7 cellular contexts compared by ENCODE assay signal in the genomic region with DNA sequence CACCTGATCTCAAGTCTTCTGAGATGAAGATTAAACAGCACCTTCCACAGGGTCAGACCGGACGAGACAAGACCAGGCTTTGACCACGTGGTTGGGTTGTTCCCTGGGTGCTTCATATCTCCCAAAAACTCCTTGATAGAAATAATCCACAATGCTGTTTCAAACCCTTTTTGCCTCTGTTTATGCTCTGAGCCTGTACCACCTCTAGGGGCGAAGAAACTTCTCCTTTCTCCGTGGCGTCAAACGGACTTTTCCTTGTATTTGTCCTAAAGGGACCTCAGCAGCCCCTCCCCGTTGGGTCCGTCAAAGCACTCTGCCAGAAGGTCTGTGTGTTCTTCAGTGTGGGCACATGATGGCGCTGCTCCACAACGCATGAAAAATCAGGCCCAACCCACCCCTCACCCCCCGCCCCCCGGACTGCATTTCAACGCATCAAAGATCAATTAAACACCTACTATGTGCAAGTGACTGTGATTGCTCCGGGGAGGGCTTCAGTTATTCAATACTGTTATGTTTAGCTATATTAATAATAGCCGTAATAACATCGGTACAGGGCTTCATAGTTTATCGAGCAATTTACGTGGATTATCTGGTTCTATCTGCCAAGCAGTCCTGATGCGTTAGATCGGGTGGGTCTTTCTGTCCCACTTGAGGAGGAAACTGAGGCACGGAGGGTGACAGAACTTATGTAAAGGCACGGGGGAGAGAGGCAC. TPM values are rescaled to one million over a fixed set of nuclear protein-coding genes. Genes with fewer than 3 reads are reported as not detected.
DNase-seq lines count a peak whose midpoint lies in the region; ATAC-seq and TF ChIP-seq lines count a peak whose summit lies in the region.

No MANE protein-coding gene starts in this region.

- H3K4me1 Mint-ChIP-seq in memory B cell: peaks cover 20% of the 10 kb centered on the region

- ATAC-seq in SK-N-SH treated with all-trans-retinoic acid at 6 μM for 48 hours: peak; percentile 78
- ATAC-seq in memory B cell (ENCODE audit: low read depth): peak; percentile 74
- no peak for ATAC-seq in HG03432 (IDR thresholded peaks at IDR 0.05; ENCODE audit: unreplicated experiment)

- H3K27me3 Mint-ChIP-seq in memory B cell: peaks cover 3% of the 10 kb centered on the region

- no peak overlapping the region for H3K4me3 Mint-ChIP-seq in memory B cell

- peak; percentile 74 for DNase-seq in G401 (ENCODE audit: low spot score)
- peak; percentile 60 for DNase-seq in LHCN-M2 (ENCODE audit: low read depth)
- peak; percentile 48 to 69 for DNase-seq in dermis microvascular lymphatic vessel endothelial cell (ENCODE audit: low read depth in 2 of 2)
- DNase-seq in memory B cell (ENCODE audit: low spot score in 2 of 2): peak in 1 of 2 donors; percentile 25
- DNase-seq in T-helper 9 cell: no peak

- peaks cover 2% of the 10 kb centered on the region for H3K9me3 Mint-ChIP-seq in memory B cell

- in situ Hi-C loops in G401 (cut with HindIII; ENCODE audit: low sequenced_read_pairs): no loop called here

- no peaks in the 10 kb centered on the region for H3K36me3 Mint-ChIP-seq in memory B cell

- peak overlapping the region; percentile 11 for H3K27ac Mint-ChIP-seq in memory B cell

TF ChIP-seq in SK-N-SH treated with all-trans-retinoic acid at 6 μM for 48 hours, 23 proteins besides CTCF, POLR2A, EP300 and RAD21:
- TF ChIP-seq, protein P1, sequence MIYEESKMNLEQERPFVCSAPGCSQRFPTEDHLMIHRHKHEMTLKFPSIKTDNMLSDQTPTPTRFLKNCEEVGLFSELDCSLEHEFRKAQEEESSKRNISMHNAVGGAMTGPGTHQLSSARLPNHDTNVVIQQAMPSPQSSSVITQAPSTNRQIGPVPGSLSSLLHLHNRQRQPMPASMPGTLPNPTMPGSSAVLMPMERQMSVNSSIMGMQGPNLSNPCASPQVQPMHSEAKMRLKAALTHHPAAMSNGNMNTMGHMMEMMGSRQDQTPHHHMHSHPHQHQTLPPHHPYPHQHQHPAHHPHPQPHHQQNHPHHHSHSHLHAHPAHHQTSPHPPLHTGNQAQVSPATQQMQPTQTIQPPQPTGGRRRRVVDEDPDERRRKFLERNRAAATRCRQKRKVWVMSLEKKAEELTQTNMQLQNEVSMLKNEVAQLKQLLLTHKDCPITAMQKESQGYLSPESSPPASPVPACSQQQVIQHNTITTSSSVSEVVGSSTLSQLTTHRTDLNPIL (CRISPR knock-in tag; IDR thresholded peaks at IDR 0.05; ENCODE audit: low read depth): no peak
- TF ChIP-seq ZNF8 (CRISPR knock-in tag; IDR thresholded peaks at IDR 0.05) (no peak), PPARA (CRISPR knock-in tag; IDR thresholded peaks at IDR 0.05; ENCODE audit: borderline replicate concordance) (no peak), ZNF565 (CRISPR knock-in tag; conservative IDR thresholded peaks at IDR 0.05; ENCODE audit: low read depth) (no peak), ESRRG (CRISPR knock-in tag; IDR thresholded peaks at IDR 0.05) (no peak), OSR1 (CRISPR knock-in tag; IDR thresholded peaks at IDR 0.05) (no peak), TCF4 (CRISPR knock-in tag; IDR thresholded peaks at IDR 0.05; ENCODE audit: borderline replicate concordance) (no peak), ZNF70 (CRISPR knock-in tag; IDR thresholded peaks at IDR 0.05) (no peak), GLIS3 (CRISPR knock-in tag; IDR thresholded peaks at IDR 0.05) (no peak)
- TF ChIP-seq, protein P2, sequence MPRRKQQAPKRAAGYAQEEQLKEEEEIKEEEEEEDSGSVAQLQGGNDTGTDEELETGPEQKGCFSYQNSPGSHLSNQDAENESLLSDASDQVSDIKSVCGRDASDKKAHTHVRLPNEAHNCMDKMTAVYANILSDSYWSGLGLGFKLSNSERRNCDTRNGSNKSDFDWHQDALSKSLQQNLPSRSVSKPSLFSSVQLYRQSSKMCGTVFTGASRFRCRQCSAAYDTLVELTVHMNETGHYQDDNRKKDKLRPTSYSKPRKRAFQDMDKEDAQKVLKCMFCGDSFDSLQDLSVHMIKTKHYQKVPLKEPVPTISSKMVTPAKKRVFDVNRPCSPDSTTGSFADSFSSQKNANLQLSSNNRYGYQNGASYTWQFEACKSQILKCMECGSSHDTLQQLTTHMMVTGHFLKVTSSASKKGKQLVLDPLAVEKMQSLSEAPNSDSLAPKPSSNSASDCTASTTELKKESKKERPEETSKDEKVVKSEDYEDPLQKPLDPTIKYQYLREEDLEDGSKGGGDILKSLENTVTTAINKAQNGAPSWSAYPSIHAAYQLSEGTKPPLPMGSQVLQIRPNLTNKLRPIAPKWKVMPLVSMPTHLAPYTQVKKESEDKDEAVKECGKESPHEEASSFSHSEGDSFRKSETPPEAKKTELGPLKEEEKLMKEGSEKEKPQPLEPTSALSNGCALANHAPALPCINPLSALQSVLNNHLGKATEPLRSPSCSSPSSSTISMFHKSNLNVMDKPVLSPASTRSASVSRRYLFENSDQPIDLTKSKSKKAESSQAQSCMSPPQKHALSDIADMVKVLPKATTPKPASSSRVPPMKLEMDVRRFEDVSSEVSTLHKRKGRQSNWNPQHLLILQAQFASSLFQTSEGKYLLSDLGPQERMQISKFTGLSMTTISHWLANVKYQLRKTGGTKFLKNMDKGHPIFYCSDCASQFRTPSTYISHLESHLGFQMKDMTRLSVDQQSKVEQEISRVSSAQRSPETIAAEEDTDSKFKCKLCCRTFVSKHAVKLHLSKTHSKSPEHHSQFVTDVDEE (CRISPR knock-in tag; IDR thresholded peaks at IDR 0.05): no peak
- TF ChIP-seq, protein P3, sequence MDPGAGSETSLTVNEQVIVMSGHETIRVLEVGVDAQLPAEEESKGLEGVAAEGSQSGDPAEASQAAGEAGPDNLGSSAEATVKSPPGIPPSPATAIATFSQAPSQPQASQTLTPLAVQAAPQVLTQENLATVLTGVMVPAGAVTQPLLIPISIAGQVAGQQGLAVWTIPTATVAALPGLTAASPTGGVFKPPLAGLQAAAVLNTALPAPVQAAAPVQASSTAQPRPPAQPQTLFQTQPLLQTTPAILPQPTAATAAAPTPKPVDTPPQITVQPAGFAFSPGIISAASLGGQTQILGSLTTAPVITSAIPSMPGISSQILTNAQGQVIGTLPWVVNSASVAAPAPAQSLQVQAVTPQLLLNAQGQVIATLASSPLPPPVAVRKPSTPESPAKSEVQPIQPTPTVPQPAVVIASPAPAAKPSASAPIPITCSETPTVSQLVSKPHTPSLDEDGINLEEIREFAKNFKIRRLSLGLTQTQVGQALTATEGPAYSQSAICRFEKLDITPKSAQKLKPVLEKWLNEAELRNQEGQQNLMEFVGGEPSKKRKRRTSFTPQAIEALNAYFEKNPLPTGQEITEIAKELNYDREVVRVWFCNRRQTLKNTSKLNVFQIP (CRISPR knock-in tag; IDR thresholded peaks at IDR 0.05; ENCODE audit: borderline replicate concordance, low read depth): no peak
- TF ChIP-seq, protein P4, sequence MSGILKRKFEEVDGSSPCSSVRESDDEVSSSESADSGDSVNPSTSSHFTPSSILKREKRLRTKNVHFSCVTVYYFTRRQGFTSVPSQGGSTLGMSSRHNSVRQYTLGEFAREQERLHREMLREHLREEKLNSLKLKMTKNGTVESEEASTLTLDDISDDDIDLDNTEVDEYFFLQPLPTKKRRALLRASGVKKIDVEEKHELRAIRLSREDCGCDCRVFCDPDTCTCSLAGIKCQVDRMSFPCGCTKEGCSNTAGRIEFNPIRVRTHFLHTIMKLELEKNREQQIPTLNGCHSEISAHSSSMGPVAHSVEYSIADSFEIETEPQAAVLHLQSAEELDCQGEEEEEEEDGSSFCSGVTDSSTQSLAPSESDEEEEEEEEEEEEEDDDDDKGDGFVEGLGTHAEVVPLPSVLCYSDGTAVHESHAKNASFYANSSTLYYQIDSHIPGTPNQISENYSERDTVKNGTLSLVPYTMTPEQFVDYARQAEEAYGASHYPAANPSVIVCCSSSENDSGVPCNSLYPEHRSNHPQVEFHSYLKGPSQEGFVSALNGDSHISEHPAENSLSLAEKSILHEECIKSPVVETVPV (CRISPR knock-in tag; IDR thresholded peaks at IDR 0.05): no peak

RNA-seq across cellular contexts. Expression of a gene that starts 17.3 kb away (rescaled TPM):
- 455 and 581 TPM in 2 replicates for total RNA-seq in G401 (2014; rRNA removed; shearing (Covaris generic))
- total RNA-seq in LHCN-M2 (2014; rRNA removed) (455 and 528 TPM in 2 replicates), dermis microvascular lymphatic vessel endothelial cell (358 and 490 TPM in 2 replicates)
- 244 TPM for polyA plus RNA-seq in LHCN-M2 (2012)

RNA-seq across cellular contexts. Expression of a gene that starts 39.4 kb away (rescaled TPM):
- total RNA-seq in G401 (2014; rRNA removed; shearing (Covaris generic)): 19.3 and 24.9 TPM in 2 replicates
- 14.8 and 19.5 TPM in 2 replicates for total RNA-seq in LHCN-M2 (2014; rRNA removed)
- polyA plus RNA-seq in LHCN-M2 (2012): 12.6 TPM
- total RNA-seq in dermis microvascular lymphatic vessel endothelial cell: 4.0 and 6.8 TPM in 2 replicates
